25 cellular contexts compared by ENCODE assay signal in the genomic region with DNA sequence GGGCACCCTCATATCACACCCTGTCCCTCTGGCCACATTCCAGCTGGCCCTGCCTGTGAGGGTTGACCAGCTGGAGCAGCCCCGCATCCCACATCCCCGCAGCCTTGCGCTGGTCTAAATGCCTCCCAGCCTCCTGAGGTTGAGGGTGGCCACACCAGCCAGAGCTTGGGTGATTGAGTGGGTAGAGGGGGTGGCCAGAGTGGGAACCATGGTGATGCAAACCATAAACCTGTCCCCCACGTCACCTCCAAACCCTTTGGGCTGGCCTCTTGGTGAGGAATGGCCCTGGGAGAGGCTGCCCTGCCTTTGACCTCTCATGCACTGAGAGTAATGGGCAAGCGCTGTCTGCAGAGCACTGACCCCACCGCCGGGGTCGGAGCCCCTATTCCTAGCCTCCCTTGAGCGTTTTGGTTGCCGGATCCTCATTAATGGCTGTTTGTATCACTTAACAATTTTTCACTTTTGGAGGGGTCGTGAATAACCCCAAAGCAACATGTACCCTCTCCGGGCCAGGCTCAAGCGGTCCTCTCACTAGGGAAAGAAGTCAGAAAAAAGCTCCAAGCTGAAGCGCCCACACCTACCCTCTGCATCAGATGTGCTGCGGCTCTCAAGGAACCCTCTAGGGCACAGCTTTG.
"Had no signal": no experiment of that assay in that cellular context is flagged by ENCODE, and none has a peak within 500 bp of the region (broad histone marks: within the 10 kb centered on the region; RNA-seq: fewer than 3 reads in every experiment).

No MANE protein-coding gene starts in this region.

- H3K27ac ChIP-seq: epithelial cell of prostate, esophagus muscularis mucosa, gastrocnemius medialis, heart right ventricle, ovary, prostate gland, sigmoid colon, skin epidermis, thoracic aorta had no signal

- H3K27ac Mint-ChIP-seq: effector memory CD8-positive, alpha-beta T cell; immature natural killer cell; naive B cell; stimulated activated naive B cell treated with anti-CD40 and anti-IgM and Interleukin-4, amounts not matched to agents 10 μg/mL and 1 μg/mL and 100 μg/mL, for 72 hours had no signal

- H3K27me3 ChIP-seq: breast epithelium, esophagus muscularis mucosa, gastrocnemius medialis, heart right ventricle, ovary, sigmoid colon had no signal

- H3K36me3 ChIP-seq: breast epithelium, esophagus muscularis mucosa, gastrocnemius medialis, heart right ventricle, ovary, prostate gland, sigmoid colon, thoracic aorta had no signal

- H3K4me1 Mint-ChIP-seq: central memory CD8-positive, alpha-beta T cell; immature natural killer cell; naive B cell; stimulated activated naive B cell treated with anti-CD40 and anti-IgM and Interleukin-4, amounts not matched to agents 10 μg/mL and 1 μg/mL and 100 μg/mL, for 72 hours; stimulated activated naive CD8-positive, alpha-beta T cell treated with anti-CD3 and anti-CD28 coated beads, Interleukin-15, amount 100 ng/mL, for 72 hours had no signal

- H3K9me3 Mint-ChIP-seq: central memory CD8-positive, alpha-beta T cell; effector memory CD8-positive, alpha-beta T cell; immature natural killer cell; stimulated activated naive B cell treated with anti-CD40 and anti-IgM and Interleukin-4, amounts not matched to agents 10 μg/mL and 1 μg/mL and 100 μg/mL, for 72 hours; stimulated activated naive CD8-positive, alpha-beta T cell treated with anti-CD3 and anti-CD28 coated beads, Interleukin-15, amount 100 ng/mL, for 72 hours had no signal

- H3K36me3 Mint-ChIP-seq: immature natural killer cell, naive B cell had no signal

- H3K4me1 ChIP-seq: breast epithelium, esophagus muscularis mucosa, gastrocnemius medialis, prostate gland had no signal

- H3K27me3 Mint-ChIP-seq: stimulated activated naive B cell treated with anti-CD40 and anti-IgM and Interleukin-4, amounts not matched to agents 10 μg/mL and 1 μg/mL and 100 μg/mL, for 72 hours; stimulated activated naive CD8-positive, alpha-beta T cell treated with anti-CD3 and anti-CD28 coated beads, Interleukin-15, amount 100 ng/mL, for 72 hours had no signal

- H3K9me3 ChIP-seq: breast epithelium, esophagus muscularis mucosa, gastrocnemius medialis, ovary, prostate gland, sigmoid colon, thoracic aorta had no signal

- DNase-seq: effector memory CD8-positive, alpha-beta T cell; gastrocnemius medialis; immature natural killer cell; left colon; mammary epithelial cell; midbrain; naive B cell; nucleus accumbens; ovary; retina; sigmoid colon; stimulated activated CD4-positive, alpha-beta T cell treated with anti-CD3 and anti-CD28 coated beads, Interleukin-2, amount 100 ng/mL, for 24 hours; stimulated activated CD4-positive, alpha-beta T cell treated with anti-CD3 and anti-CD28 coated beads, Interleukin-4, amount 100 ng/mL, for 4 hours; stimulated activated naive B cell treated with anti-CD40 and anti-IgM and Interleukin-4, amounts not matched to agents 10 μg/mL and 1 μg/mL and 100 μg/mL, for 72 hours; stimulated activated naive CD8-positive, alpha-beta T cell treated with anti-CD3 and anti-CD28 coated beads, Interleukin-15, amount 100 ng/mL, for 72 hours; substantia nigra; trophoblast cell had no signal

- ATAC-seq: effector memory CD8-positive, alpha-beta T cell; gastrocnemius medialis; left colon; stimulated activated naive B cell treated with anti-CD40 and anti-IgM and Interleukin-4, amounts not matched to agents 10 μg/mL and 1 μg/mL and 100 μg/mL, for 72 hours; stimulated activated naive CD8-positive, alpha-beta T cell treated with anti-CD3 and anti-CD28 coated beads, Interleukin-15, amount 100 ng/mL, for 72 hours had no signal

- H3K4me3 ChIP-seq: breast epithelium, esophagus muscularis mucosa, gastrocnemius medialis, heart right ventricle, ovary, prostate gland, sigmoid colon, skin epidermis, thoracic aorta had no signal

- H3K4me3 Mint-ChIP-seq: central memory CD8-positive, alpha-beta T cell; effector memory CD8-positive, alpha-beta T cell; immature natural killer cell; naive B cell; stimulated activated naive B cell treated with anti-CD40 and anti-IgM and Interleukin-4, amounts not matched to agents 10 μg/mL and 1 μg/mL and 100 μg/mL, for 72 hours; stimulated activated naive CD8-positive, alpha-beta T cell treated with anti-CD3 and anti-CD28 coated beads, Interleukin-15, amount 100 ng/mL, for 72 hours had no signal
